In genomic region chr2:213149949-213150314, GRCh38 we compare ENCODE assay signal across 8 cellular contexts. TPM values are rescaled to one million over a fixed set of nuclear protein-coding genes. Genes with fewer than 3 reads are reported as not detected.
DNase-seq lines count a peak whose midpoint lies in the region; ATAC-seq and TF ChIP-seq lines count a peak whose summit lies in the region.

No MANE protein-coding gene starts in this region.

- no peak for TF ChIP-seq CTCF in OCI-LY1 (IDR thresholded peaks at IDR 0.05; ENCODE audit: low read length)
- TF ChIP-seq CTCF in endothelial cell (IDR thresholded peaks at IDR 0.05; ENCODE audit: unreplicated experiment) = no peak
- no peak for TF ChIP-seq CTCF in osteocyte (IDR thresholded peaks at IDR 0.05)

- peak overlapping the region; percentile 85 for H3K4me2 ChIP-seq in OCI-LY1 (ENCODE audit: low read length)

- H3K4me3 Mint-ChIP-seq in CD8-positive, alpha-beta memory T cell = peak overlapping the region; percentile 90 to 98 (median 92)
- peak overlapping the region; percentile 95 for H3K4me3 Mint-ChIP-seq in endothelial cell (ENCODE audit: unreplicated experiment)
- H3K4me3 Mint-ChIP-seq in osteocyte (ENCODE audit: unreplicated experiment) = peak overlapping the region; percentile 89

- H3K9me3 Mint-ChIP-seq in CD8-positive, alpha-beta memory T cell = no peaks in the 10 kb centered on the region
- H3K9me3 Mint-ChIP-seq in endothelial cell (ENCODE audit: unreplicated experiment) (no peaks in the 10 kb centered on the region), osteocyte (ENCODE audit: unreplicated experiment) (no peaks in the 10 kb centered on the region)

- no peaks in the 10 kb centered on the region for H4K20me1 ChIP-seq in OCI-LY1 (ENCODE audit: insufficient read depth, low read length)

- H3K36me3 Mint-ChIP-seq in CD8-positive, alpha-beta memory T cell = peaks cover 0 to 6% (median under 1%) of the 10 kb centered on the region in 3 donors
- H3K36me3 Mint-ChIP-seq in endothelial cell (ENCODE audit: low read depth, unreplicated experiment) (no peaks in the 10 kb centered on the region), osteocyte (ENCODE audit: unreplicated experiment) (peaks cover 6% of the 10 kb centered on the region)

- DNase-seq in CD8-positive, alpha-beta memory T cell = peak in 1 of 5 donors; percentile 17
- DNase-seq in endothelial cell (ENCODE audit: low spot score) (no peak), osteocyte (ENCODE audit: extremely low spot score, unreplicated experiment) (no peak), GM19238 (ENCODE audit: insufficient read length, low spot score) (no peak), NCI-H226 (no peak)

- H3K27me3 Mint-ChIP-seq in CD8-positive, alpha-beta memory T cell = peaks cover 2 to 47% of the 10 kb centered on the region in 2 donors
- peaks cover 2% of the 10 kb centered on the region for H3K27me3 Mint-ChIP-seq in endothelial cell (ENCODE audit: unreplicated experiment)
- no peaks in the 10 kb centered on the region for H3K27me3 Mint-ChIP-seq in osteocyte (ENCODE audit: unreplicated experiment)

- no peaks in the 10 kb centered on the region for H3K9me3 ChIP-seq in CD8-positive, alpha-beta memory T cell (ENCODE audit: low read length)
- no peaks in the 10 kb centered on the region for H3K9me3 ChIP-seq in OCI-LY1 (ENCODE audit: low read length)

- H3K9me2 ChIP-seq in OCI-LY1 (ENCODE audit: low read depth, low read length) = no peaks in the 10 kb centered on the region

- CTCF ChIA-PET in CD8-positive, alpha-beta memory T cell (lab: Charles Lee) = interaction anchor here (0.7 kb wide), 1 partner anchor 15 kb away, joined by 3 read pairs; no protein-coding TSS in a partner anchor

- peak overlapping the region; percentile 44 for H3K4me3 ChIP-seq in CD8-positive, alpha-beta memory T cell (ENCODE audit: low read length)
- H3K4me3 ChIP-seq in OCI-LY1 (ENCODE audit: low read depth, low read length, poor library complexity, severe bottlenecking) = peak overlapping the region; percentile 79

- ATAC-seq in HG03135 (IDR thresholded peaks at IDR 0.05; ENCODE audit: unreplicated experiment) (no peak), HG03521 (IDR thresholded peaks at IDR 0.05; ENCODE audit: unreplicated experiment) (no peak)

- H3K36me3 ChIP-seq in CD8-positive, alpha-beta memory T cell (ENCODE audit: insufficient read depth, low read length) = no peaks in the 10 kb centered on the region
- peaks cover 44% of the 10 kb centered on the region for H3K36me3 ChIP-seq in OCI-LY1 (ENCODE audit: insufficient read depth, low read length)

- H3K27me3 ChIP-seq in CD8-positive, alpha-beta memory T cell (ENCODE audit: insufficient read depth, low read length, poor library complexity, severe bottlenecking) = no peaks in the 10 kb centered on the region
- H3K27me3 ChIP-seq in OCI-LY1 (ENCODE audit: insufficient read depth, low read length) = no peaks in the 10 kb centered on the region

- H3K4me1 ChIP-seq in CD8-positive, alpha-beta memory T cell (ENCODE audit: insufficient read depth, low read length) = peaks cover 4% of the 10 kb centered on the region
- peaks cover 32% of the 10 kb centered on the region for H3K4me1 ChIP-seq in OCI-LY1 (ENCODE audit: insufficient read depth, low read length, severe bottlenecking)

- H3K4me1 Mint-ChIP-seq in CD8-positive, alpha-beta memory T cell = peaks cover 33 to 73% (median 45%) of the 10 kb centered on the region in 3 donors
- H3K4me1 Mint-ChIP-seq in endothelial cell (ENCODE audit: unreplicated experiment) = peaks cover 20% of the 10 kb centered on the region
- H3K4me1 Mint-ChIP-seq in osteocyte (ENCODE audit: unreplicated experiment) = peaks cover 53% of the 10 kb centered on the region

- no peak overlapping the region for H2AFZ ChIP-seq in OCI-LY1 (ENCODE audit: low read length)

- POLR2A ChIA-PET in CD8-positive, alpha-beta memory T cell (lab: Charles Lee) = no interaction called here

- H3F3A ChIP-seq in OCI-LY1 (ENCODE audit: insufficient read depth, low read length) = no peaks in the 10 kb centered on the region

- H3K27ac ChIP-seq in CD8-positive, alpha-beta memory T cell (ENCODE audit: low read depth, low read length) = no peak overlapping the region
- H3K27ac ChIP-seq in OCI-LY1 (ENCODE audit: low read depth, low read length, poor library complexity, severe bottlenecking) = peak overlapping the region; percentile 96

- H3K27ac Mint-ChIP-seq in CD8-positive, alpha-beta memory T cell = peak overlapping the region in 7 of 8 donors; percentile 70 to 98 (median 92)
- peak overlapping the region; percentile 65 for H3K27ac Mint-ChIP-seq in endothelial cell (ENCODE audit: unreplicated experiment)
- peak overlapping the region; percentile 91 for H3K27ac Mint-ChIP-seq in osteocyte (ENCODE audit: unreplicated experiment)

- H3K9ac ChIP-seq in OCI-LY1 (ENCODE audit: low read length) = peak overlapping the region; percentile 88

- H3K79me2 ChIP-seq in OCI-LY1 (ENCODE audit: insufficient read depth, low read length) = peaks cover 76% of the 10 kb centered on the region

RNA-seq across cellular contexts. Expression of gene IKZF2, which starts 1.5 kb away (rescaled TPM):
- total RNA-seq in CD8-positive, alpha-beta memory T cell = 10 to 100 TPM in 1 of 2 experiments, 1 to 10 TPM in 1; 8.9 to 10.0 TPM
- 4.0 TPM for polyA plus RNA-seq in CD8-positive, alpha-beta memory T cell
- 4.0 TPM for total RNA-seq in endothelial cell (ENCODE audit: unreplicated experiment)
- total RNA-seq in osteocyte = 16.7 and 18.9 TPM in 2 replicates
